1 cellular context compared by ENCODE assay signal in the genomic region with DNA sequence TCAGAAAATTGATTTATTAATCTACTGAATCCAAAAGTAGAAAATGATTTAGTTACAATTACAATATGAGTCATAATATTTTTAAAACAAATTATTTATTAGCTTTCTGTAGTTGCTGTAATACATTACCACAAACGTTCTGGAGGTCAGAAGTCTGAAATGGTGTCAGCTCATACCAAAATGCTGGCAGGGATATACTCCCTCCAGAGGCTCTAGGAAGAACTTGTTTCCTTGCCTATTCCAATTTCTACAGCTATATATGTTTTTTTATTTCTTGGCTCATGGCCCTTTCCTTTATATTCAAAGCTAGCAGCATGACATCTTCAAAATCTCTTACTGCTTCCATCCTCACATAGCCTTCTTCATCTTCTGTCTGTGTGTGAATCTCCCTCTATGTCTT.
TF ChIP-seq lines count a peak whose summit lies in the region.

No MANE protein-coding gene starts in this region.

TF ChIP-seq in GM23338, 12 proteins besides CTCF, POLR2A, EP300 and RAD21:
- TF ChIP-seq, protein P1, sequence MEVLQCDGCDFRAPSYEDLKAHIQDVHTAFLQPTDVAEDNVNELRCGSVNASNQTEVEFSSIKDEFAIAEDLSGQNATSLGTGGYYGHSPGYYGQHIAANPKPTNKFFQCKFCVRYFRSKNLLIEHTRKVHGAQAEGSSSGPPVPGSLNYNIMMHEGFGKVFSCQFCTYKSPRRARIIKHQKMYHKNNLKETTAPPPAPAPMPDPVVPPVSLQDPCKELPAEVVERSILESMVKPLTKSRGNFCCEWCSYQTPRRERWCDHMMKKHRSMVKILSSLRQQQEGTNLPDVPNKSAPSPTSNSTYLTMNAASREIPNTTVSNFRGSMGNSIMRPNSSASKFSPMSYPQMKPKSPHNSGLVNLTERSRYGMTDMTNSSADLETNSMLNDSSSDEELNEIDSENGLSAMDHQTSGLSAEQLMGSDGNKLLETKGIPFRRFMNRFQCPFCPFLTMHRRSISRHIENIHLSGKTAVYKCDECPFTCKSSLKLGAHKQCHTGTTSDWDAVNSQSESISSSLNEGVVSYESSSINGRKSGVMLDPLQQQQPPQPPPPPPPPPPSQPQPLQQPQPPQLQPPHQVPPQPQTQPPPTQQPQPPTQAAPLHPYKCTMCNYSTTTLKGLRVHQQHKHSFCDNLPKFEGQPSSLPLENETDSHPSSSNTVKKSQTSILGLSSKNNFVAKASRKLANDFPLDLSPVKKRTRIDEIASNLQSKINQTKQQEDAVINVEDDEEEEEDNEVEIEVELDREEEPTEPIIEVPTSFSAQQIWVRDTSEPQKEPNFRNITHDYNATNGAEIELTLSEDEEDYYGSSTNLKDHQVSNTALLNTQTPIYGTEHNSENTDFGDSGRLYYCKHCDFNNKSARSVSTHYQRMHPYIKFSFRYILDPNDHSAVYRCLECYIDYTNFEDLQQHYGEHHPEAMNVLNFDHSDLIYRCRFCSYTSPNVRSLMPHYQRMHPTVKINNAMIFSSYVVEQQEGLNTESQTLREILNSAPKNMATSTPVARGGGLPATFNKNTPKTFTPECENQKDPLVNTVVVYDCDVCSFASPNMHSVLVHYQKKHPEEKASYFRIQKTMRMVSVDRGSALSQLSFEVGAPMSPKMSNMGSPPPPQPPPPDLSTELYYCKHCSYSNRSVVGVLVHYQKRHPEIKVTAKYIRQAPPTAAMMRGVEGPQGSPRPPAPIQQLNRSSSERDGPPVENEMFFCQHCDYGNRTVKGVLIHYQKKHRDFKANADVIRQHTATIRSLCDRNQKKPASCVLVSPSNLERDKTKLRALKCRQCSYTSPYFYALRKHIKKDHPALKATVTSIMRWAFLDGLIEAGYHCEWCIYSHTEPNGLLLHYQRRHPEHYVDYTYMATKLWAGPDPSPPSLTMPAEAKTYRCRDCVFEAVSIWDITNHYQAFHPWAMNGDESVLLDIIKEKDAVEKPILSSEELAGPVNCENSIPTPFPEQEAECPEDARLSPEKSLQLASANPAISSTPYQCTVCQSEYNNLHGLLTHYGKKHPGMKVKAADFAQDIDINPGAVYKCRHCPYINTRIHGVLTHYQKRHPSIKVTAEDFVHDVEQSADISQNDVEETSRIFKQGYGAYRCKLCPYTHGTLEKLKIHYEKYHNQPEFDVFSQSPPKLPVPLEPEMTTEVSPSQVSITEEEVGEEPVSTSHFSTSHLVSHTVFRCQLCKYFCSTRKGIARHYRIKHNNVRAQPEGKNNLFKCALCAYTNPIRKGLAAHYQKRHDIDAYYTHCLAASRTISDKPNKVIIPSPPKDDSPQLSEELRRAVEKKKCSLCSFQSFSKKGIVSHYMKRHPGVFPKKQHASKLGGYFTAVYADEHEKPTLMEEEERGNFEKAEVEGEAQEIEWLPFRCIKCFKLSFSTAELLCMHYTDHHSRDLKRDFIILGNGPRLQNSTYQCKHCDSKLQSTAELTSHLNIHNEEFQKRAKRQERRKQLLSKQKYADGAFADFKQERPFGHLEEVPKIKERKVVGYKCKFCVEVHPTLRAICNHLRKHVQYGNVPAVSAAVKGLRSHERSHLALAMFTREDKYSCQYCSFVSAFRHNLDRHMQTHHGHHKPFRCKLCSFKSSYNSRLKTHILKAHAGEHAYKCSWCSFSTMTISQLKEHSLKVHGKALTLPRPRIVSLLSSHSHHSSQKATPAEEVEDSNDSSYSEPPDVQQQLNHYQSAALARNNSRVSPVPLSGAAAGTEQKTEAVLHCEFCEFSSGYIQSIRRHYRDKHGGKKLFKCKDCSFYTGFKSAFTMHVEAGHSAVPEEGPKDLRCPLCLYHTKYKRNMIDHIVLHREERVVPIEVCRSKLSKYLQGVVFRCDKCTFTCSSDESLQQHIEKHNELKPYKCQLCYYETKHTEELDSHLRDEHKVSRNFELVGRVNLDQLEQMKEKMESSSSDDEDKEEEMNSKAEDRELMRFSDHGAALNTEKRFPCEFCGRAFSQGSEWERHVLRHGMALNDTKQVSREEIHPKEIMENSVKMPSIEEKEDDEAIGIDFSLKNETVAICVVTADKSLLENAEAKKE (CRISPR knock-in tag; IDR thresholded peaks at IDR 0.05), result no peak
- TF ChIP-seq, protein P2, sequence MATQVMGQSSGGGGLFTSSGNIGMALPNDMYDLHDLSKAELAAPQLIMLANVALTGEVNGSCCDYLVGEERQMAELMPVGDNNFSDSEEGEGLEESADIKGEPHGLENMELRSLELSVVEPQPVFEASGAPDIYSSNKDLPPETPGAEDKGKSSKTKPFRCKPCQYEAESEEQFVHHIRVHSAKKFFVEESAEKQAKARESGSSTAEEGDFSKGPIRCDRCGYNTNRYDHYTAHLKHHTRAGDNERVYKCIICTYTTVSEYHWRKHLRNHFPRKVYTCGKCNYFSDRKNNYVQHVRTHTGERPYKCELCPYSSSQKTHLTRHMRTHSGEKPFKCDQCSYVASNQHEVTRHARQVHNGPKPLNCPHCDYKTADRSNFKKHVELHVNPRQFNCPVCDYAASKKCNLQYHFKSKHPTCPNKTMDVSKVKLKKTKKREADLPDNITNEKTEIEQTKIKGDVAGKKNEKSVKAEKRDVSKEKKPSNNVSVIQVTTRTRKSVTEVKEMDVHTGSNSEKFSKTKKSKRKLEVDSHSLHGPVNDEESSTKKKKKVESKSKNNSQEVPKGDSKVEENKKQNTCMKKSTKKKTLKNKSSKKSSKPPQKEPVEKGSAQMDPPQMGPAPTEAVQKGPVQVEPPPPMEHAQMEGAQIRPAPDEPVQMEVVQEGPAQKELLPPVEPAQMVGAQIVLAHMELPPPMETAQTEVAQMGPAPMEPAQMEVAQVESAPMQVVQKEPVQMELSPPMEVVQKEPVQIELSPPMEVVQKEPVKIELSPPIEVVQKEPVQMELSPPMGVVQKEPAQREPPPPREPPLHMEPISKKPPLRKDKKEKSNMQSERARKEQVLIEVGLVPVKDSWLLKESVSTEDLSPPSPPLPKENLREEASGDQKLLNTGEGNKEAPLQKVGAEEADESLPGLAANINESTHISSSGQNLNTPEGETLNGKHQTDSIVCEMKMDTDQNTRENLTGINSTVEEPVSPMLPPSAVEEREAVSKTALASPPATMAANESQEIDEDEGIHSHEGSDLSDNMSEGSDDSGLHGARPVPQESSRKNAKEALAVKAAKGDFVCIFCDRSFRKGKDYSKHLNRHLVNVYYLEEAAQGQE (IDR thresholded peaks at IDR 0.05; ENCODE audit: unreplicated experiment), result no peak
- TF ChIP-seq POLR2AphosphoS5 (IDR thresholded peaks at IDR 0.05; ENCODE audit: low read depth) (no peak), CREB1 (CRISPR knock-in tag; IDR thresholded peaks at IDR 0.05; ENCODE audit: low read depth) (no peak), EZH2phosphoT487 (IDR thresholded peaks at IDR 0.05; ENCODE audit: unreplicated experiment) (no peak), NANOG (IDR thresholded peaks at IDR 0.05; ENCODE audit: borderline replicate concordance) (no peak), ZNF331 (CRISPR knock-in tag; IDR thresholded peaks at IDR 0.05; ENCODE audit: low read depth) (no peak), STAT1 (IDR thresholded peaks at IDR 0.05; ENCODE audit: unreplicated experiment) (no peak), ZNF114 (CRISPR knock-in tag; IDR thresholded peaks at IDR 0.05) (no peak), EZH2 (IDR thresholded peaks at IDR 0.05; ENCODE audit: low read depth, unreplicated experiment) (no peak), JUNB (IDR thresholded peaks at IDR 0.05; ENCODE audit: unreplicated experiment) (no peak)
- TF ChIP-seq, protein P3, sequence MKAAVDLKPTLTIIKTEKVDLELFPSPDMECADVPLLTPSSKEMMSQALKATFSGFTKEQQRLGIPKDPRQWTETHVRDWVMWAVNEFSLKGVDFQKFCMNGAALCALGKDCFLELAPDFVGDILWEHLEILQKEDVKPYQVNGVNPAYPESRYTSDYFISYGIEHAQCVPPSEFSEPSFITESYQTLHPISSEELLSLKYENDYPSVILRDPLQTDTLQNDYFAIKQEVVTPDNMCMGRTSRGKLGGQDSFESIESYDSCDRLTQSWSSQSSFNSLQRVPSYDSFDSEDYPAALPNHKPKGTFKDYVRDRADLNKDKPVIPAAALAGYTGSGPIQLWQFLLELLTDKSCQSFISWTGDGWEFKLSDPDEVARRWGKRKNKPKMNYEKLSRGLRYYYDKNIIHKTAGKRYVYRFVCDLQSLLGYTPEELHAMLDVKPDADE (IDR thresholded peaks at IDR 0.05), result no peak
